ENCODE assay signal across 29 cellular contexts in genomic region chr19:15727724-15728123, GRCh38. TPM values are rescaled to one million over a fixed set of nuclear protein-coding genes. Genes with fewer than 3 reads are reported as not detected.
"Had no signal": no experiment of that assay in that cellular context is flagged by ENCODE, and none has a peak within 500 bp of the region (broad histone marks: within the 10 kb centered on the region; RNA-seq: fewer than 3 reads in every experiment).

A gene with protein sequence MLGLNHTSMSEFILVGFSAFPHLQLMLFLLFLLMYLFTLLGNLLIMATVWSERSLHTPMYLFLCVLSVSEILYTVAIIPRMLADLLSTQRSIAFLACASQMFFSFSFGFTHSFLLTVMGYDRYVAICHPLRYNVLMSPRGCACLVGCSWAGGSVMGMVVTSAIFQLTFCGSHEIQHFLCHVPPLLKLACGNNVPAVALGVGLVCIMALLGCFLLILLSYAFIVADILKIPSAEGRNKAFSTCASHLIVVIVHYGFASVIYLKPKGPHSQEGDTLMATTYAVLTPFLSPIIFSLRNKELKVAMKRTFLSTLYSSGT (plus strand): TSS chr19:15728024. CDS start chr19:15728044, 20 bp downstream.

- ATAC-seq: gastrocnemius medialis, heart right ventricle, left cardiac atrium, left lung, left ventricle myocardium superior, lower lobe of right lung, mucosa of descending colon had no signal

- H3K27me3 ChIP-seq: gastrocnemius medialis had no signal

- H3K27ac ChIP-seq: coronary artery, dorsolateral prefrontal cortex, esophagus squamous epithelium, gastrocnemius medialis, heart right ventricle, left lung, lower lobe of right lung had no signal

- H3K36me3 Mint-ChIP-seq: naive B cell had no signal

- H3K9me3 ChIP-seq: esophagus squamous epithelium, gastrocnemius medialis, left lung, lower lobe of right lung, mucosa of descending colon had no signal

- H3K4me3 ChIP-seq: coronary artery, dorsolateral prefrontal cortex, esophagus squamous epithelium, gastrocnemius medialis, heart right ventricle, left lung, lower lobe of right lung, mucosa of descending colon had no signal

- H3K27ac Mint-ChIP-seq: mesothelial cell of epicardium, naive B cell had no signal

- H3K4me3 Mint-ChIP-seq: mesothelial cell of epicardium, naive B cell had no signal

- H3K4me1 ChIP-seq: gastrocnemius medialis, left lung, lower lobe of right lung had no signal

- H3K4me1 Mint-ChIP-seq: mesothelial cell of epicardium had no signal

- DNase-seq: dermis blood vessel endothelial cell; dorsolateral prefrontal cortex; effector CD4-positive, alpha-beta T cell; effector memory CD4-positive, alpha-beta T cell; esophagus squamous epithelium; foreskin fibroblast; foreskin melanocyte; gastrocnemius medialis; glutamatergic neuron; head of caudate nucleus; heart right ventricle; hippocampal formation; left cardiac atrium; left lung; left ventricle myocardium superior; lower lobe of right lung; mesenchymal stem cell; mucosa of descending colon; naive B cell had no signal

- H3K36me3 ChIP-seq: esophagus squamous epithelium, gastrocnemius medialis, heart right ventricle, left lung, lower lobe of right lung had no signal

RNA-seq across cellular contexts. Expression of the gene that starts here (rescaled TPM):
- total RNA-seq: dermis blood vessel endothelial cell, endothelial cell of umbilical vein, epithelial cell of proximal tubule, esophagus squamous epithelium, gastrocnemius medialis, glomerular endothelial cell, heart right ventricle, kidney epithelial cell, left cardiac atrium, left lung, left ventricle myocardium superior, lower leg skin, lower lobe of right lung, lung microvascular endothelial cell, mesenteric fat pad, mesothelial cell of epicardium, mucosa of descending colon, myocyte had no signal
